ENCODE assay signal across 8 cellular contexts in genomic region chr9:126612329-126612812, GRCh38. TPM values are rescaled to one million over a fixed set of nuclear protein-coding genes. Genes with fewer than 3 reads are reported as not detected.
DNase-seq lines count a peak whose midpoint lies in the region; ATAC-seq and TF ChIP-seq lines count a peak whose summit lies in the region.

No MANE protein-coding gene starts in this region.

- no peaks in the 10 kb centered on the region for H3K36me3 ChIP-seq in Caco-2 (ENCODE audit: control insufficient read depth, insufficient read depth, low read length)
- no peaks in the 10 kb centered on the region for H3K36me3 ChIP-seq in KMS-11 (ENCODE audit: insufficient read depth)
- H3K36me3 ChIP-seq in duodenal mucosa (ENCODE audit: control insufficient read depth in 1 of 2, insufficient read depth in 2 of 2, low read length in 2 of 2): no peaks in the 10 kb centered on the region
- H3K36me3 ChIP-seq in A673 (ENCODE audit: insufficient read depth, low read length, poor library complexity, severe bottlenecking): no peaks in the 10 kb centered on the region
- H3K36me3 ChIP-seq in thyroid gland: no peaks in the 10 kb centered on the region

- H3K27me3 ChIP-seq in Caco-2 (replicated peaks; ENCODE audit: control insufficient read depth, insufficient read depth, low read length) (no peaks in the 10 kb centered on the region), KMS-11 (ENCODE audit: insufficient read depth, low read depth) (peaks cover 48% of the 10 kb centered on the region), duodenal mucosa (ENCODE audit: control insufficient read depth in 1 of 2, insufficient read depth in 2 of 2, low read length in 2 of 2) (peaks cover 68 to 69% of the 10 kb centered on the region in 2 donors), A673 (replicated peaks; ENCODE audit: insufficient read depth, low read depth, low read length, poor library complexity) (peaks cover 94% of the 10 kb centered on the region), thyroid gland (no peaks in the 10 kb centered on the region)

- H3K79me2 ChIP-seq in KMS-11 (ENCODE audit: insufficient read depth, low read depth): no peaks in the 10 kb centered on the region

- peak in 1 of 2 experiments; percentile 48 for DNase-seq in Caco-2
- no peak for DNase-seq in omental fat pad (ENCODE audit: low spot score)
- no peak for DNase-seq in ureter (ENCODE audit: low spot score)
- DNase-seq in A673 (ENCODE audit: low spot score): no peak
- DNase-seq in thyroid gland: no peak

- CTCF ChIA-PET in Caco-2 (lab: Charles Lee) (no interaction called here), A673 (lab: Charles Lee) (no interaction called here)

- H4K20me1 ChIP-seq in KMS-11 (ENCODE audit: insufficient read depth): no peaks in the 10 kb centered on the region

- 0 to 20% methylated on average over 1 to 15 of the region's 54 CpGs for WGBS in thyroid gland, 2 donors

- no peak overlapping the region for H3K9ac ChIP-seq in KMS-11
- no peak overlapping the region for H3K9ac ChIP-seq in duodenal mucosa (ENCODE audit: low read depth in 1 of 2, low read length in 2 of 2)

- TF ChIP-seq POLR2A in thyroid gland (IDR thresholded peaks at IDR 0.05): no peak

- no peak overlapping the region for H3K27ac ChIP-seq in KMS-11
- H3K27ac ChIP-seq in duodenal mucosa (ENCODE audit: low read depth, low read length): no peak overlapping the region
- no peak overlapping the region for H3K27ac ChIP-seq in A673 (ENCODE audit: low read depth, low read length, poor library complexity, severe bottlenecking)
- H3K27ac ChIP-seq in thyroid gland: peak overlapping the region in 1 of 3 donors; percentile 47

- H3K4me1 Mint-ChIP-seq in Caco-2 (ENCODE audit: low read depth, unreplicated experiment): peaks cover 7% of the 10 kb centered on the region

- no peak overlapping the region for H3K27ac Mint-ChIP-seq in Caco-2 (ENCODE audit: unreplicated experiment)

- peaks cover 10% of the 10 kb centered on the region; the same call in 1 of the 2 replicates for H3K4me1 ChIP-seq in Caco-2
- H3K4me1 ChIP-seq in KMS-11 (ENCODE audit: low read depth, poor library complexity, severe bottlenecking): peaks cover 10% of the 10 kb centered on the region
- peaks cover 6 to 25% of the 10 kb centered on the region in 2 donors for H3K4me1 ChIP-seq in duodenal mucosa (ENCODE audit: control insufficient read depth in 1 of 2, insufficient read depth in 2 of 2, low read length in 2 of 2)
- peaks cover 16% of the 10 kb centered on the region for H3K4me1 ChIP-seq in A673 (ENCODE audit: insufficient read depth, low read length, poor library complexity, severe bottlenecking)
- H3K4me1 ChIP-seq in thyroid gland: peaks cover 13 to 51% of the 10 kb centered on the region in 2 donors

- H3K36me3 Mint-ChIP-seq in Caco-2 (ENCODE audit: insufficient read depth, unreplicated experiment): no peaks in the 10 kb centered on the region

- H3K27me3 Mint-ChIP-seq in Caco-2 (ENCODE audit: insufficient read depth, unreplicated experiment): no peaks in the 10 kb centered on the region

- H3K4me3 ChIP-seq in Caco-2 (ENCODE audit: low read depth, low read length) (peak overlapping the region; percentile 65), KMS-11 (IDR thresholded peaks at IDR 0.05; ENCODE audit: insufficient read depth, low read depth, low read length) (no peak overlapping the region), duodenal mucosa (ENCODE audit: low read depth in 1 of 2, low read length in 2 of 2) (peak overlapping the region; percentile 8 to 40), A673 (ENCODE audit: low read depth, low read length, poor library complexity, severe bottlenecking) (no peak overlapping the region), thyroid gland (replicated peaks in 1 of 3) (peak overlapping the region in 1 of 3 donors; percentile 45)

- BruUV-seq in Caco-2 (replicated peaks; lab: Mats Ljungman, UMichigan) (no TSS peak), A673 (replicated peaks; lab: Mats Ljungman, UMichigan) (no TSS peak)

- H3K4me2 ChIP-seq in KMS-11: peak overlapping the region; percentile 16; the same call in 1 of the 2 replicates

- H3K9me3 ChIP-seq in Caco-2 (no peaks in the 10 kb centered on the region), duodenal mucosa (ENCODE audit: control insufficient read depth in 1 of 2, low read length in 2 of 2) (no peaks in the 10 kb centered on the region), A673 (ENCODE audit: low read depth, low read length, poor library complexity, severe bottlenecking) (no peaks in the 10 kb centered on the region), thyroid gland (no peaks in the 10 kb centered on the region)

- H2AFZ ChIP-seq in KMS-11 (ENCODE audit: low read depth): peak overlapping the region; percentile 27; the same call in 1 of the 2 replicates

- H3K9me3 Mint-ChIP-seq in Caco-2 (ENCODE audit: unreplicated experiment): no peaks in the 10 kb centered on the region

- no peak for TF ChIP-seq CTCF in Caco-2 (IDR thresholded peaks at IDR 0.05; ENCODE audit: insufficient read depth in 1 of 2, low read depth in 1 of 2, low read length in 1 of 2, severe bottlenecking in 1 of 2, unreplicated experiment in 1 of 2)
- TF ChIP-seq CTCF in KMS-11 (conservative IDR thresholded peaks at IDR 0.05; ENCODE audit: low read depth, low read length): no peak
- no peak for TF ChIP-seq CTCF in omental fat pad (IDR thresholded peaks at IDR 0.05)
- TF ChIP-seq CTCF in A673 (conservative IDR thresholded peaks at IDR 0.05; ENCODE audit: low read depth, low read length): no peak
- no peak for TF ChIP-seq CTCF in thyroid gland (IDR thresholded peaks at IDR 0.05)

- POLR2A ChIA-PET in Caco-2 (lab: Charles Lee): no interaction called here
- POLR2A ChIA-PET in A673 (lab: Charles Lee; ENCODE audit: low non-redundant PET): no interaction called here

- ATAC-seq in omental fat pad (ENCODE audit: low FRiP score) (peak; percentile 3), HG02981 (IDR thresholded peaks at IDR 0.05; ENCODE audit: unreplicated experiment) (no peak)

- H3K4me3 Mint-ChIP-seq in Caco-2 (ENCODE audit: unreplicated experiment): peak overlapping the region; percentile 75

- intact Hi-C loops in Caco-2 (cut with micrococcal nuclease; ENCODE audit: unreplicated experiment): loop anchor here (1.0 to 5.0 kb wide), 2 partner anchors 40 to 49 kb away; no protein-coding TSS in a partner anchor
- intact Hi-C loops in A673 (cut with micrococcal nuclease; ENCODE audit: unreplicated experiment): loop anchor here (5.0 kb wide), 1 partner anchor 80 kb away; no protein-coding TSS in a partner anchor
- intact Hi-C loops in thyroid gland (cut with DNase I): loop anchor here (5.0 to 10.0 kb wide), 2 partner anchors 80 to 172 kb away; no protein-coding TSS in a partner anchor

RNA-seq across cellular contexts. Expression of gene LMX1B, which starts 1.4 kb away (rescaled TPM):
- total RNA-seq in Caco-2 (2022) (15.5 and 17.0 TPM in 2 replicates), omental fat pad (1 to 10 TPM in 1 of 4 donors, under 1 TPM in 2, not detected in 1; 0.09 to 1.1 (median 0.31) TPM), ureter (not detected), A673 (2021) (not detected in 2 replicates), thyroid gland (1 to 10 TPM in 3 of 4 donors, under 1 TPM in 1; 0.68 to 5.5 (median 1.7) TPM)

Comparison
In these comparisons a context has a peak if more than half of its experiments do, and no peak if none do; other contexts are left out.
1. H3K4me3 ChIP-seq: peak in Caco-2 (single experiment) and duodenal mucosa (2 of 2); none in KMS-11 (single experiment) and A673 (single experiment).